ENCODE assay signal across 14 cellular contexts in genomic region chr1:31503581-31503980, GRCh38.
A peak's percentile ranks its signal among the peaks of the same experiment; 100 is the strongest.
DNase-seq lines count a peak whose midpoint lies in the region; ATAC-seq and TF ChIP-seq lines count a peak whose summit lies in the region.
"Had no signal": no experiment of that assay in that cellular context is flagged by ENCODE, and none has a peak within 500 bp of the region (broad histone marks: within the 10 kb centered on the region; RNA-seq: fewer than 3 reads in every experiment).

No MANE protein-coding gene starts in this region.

- H3K4me3 ChIP-seq in right atrium auricular region (no peak overlapping the region), heart left ventricle (no peak overlapping the region), WERI-Rb-1 (ENCODE audit: low read depth, low read length) (no peak overlapping the region), breast epithelium (no peak overlapping the region)
- H3K4me3 ChIP-seq: A549, PC-9, SJCRH30 had no signal

- no peaks in the 10 kb centered on the region for H3K36me3 ChIP-seq in right atrium auricular region
- no peaks in the 10 kb centered on the region for H3K36me3 ChIP-seq in heart left ventricle
- no peaks in the 10 kb centered on the region for H3K36me3 ChIP-seq in WERI-Rb-1
- no peaks in the 10 kb centered on the region for H3K36me3 ChIP-seq in breast epithelium
- H3K36me3 ChIP-seq: SJCRH30 had no signal

- DNase-seq in right atrium auricular region (ENCODE audit: low spot score) (peak; percentile 32), heart left ventricle (no peak), WERI-Rb-1 (peak; percentile 43), left colon (no peak), globus pallidus (ENCODE audit: low spot score) (no peak), breast epithelium (ENCODE audit: low spot score in 2 of 2) (no peak), HCEC 1CT (no peak)
- DNase-seq: NCI-H187, NCI-H345, NCI-H526 treated with DMSO at 0.1 percent for 48 hours, SJCRH30 had no signal

- H3K27me3 ChIP-seq in right atrium auricular region: no peaks in the 10 kb centered on the region
- peaks cover 0 to 20% (median 4%) of the 10 kb centered on the region in 9 donors for H3K27me3 ChIP-seq in heart left ventricle
- no peaks in the 10 kb centered on the region for H3K27me3 ChIP-seq in WERI-Rb-1 (ENCODE audit: insufficient read depth, low read depth, severe bottlenecking)
- H3K27me3 ChIP-seq in breast epithelium: no peaks in the 10 kb centered on the region

- TF ChIP-seq CTCF in right atrium auricular region (IDR thresholded peaks at IDR 0.05): no peak
- no peak for TF ChIP-seq CTCF in heart left ventricle (IDR thresholded peaks at IDR 0.05)
- TF ChIP-seq CTCF in WERI-Rb-1 (IDR thresholded peaks at IDR 0.05; ENCODE audit: low read depth, low read length): no peak
- no peak for TF ChIP-seq CTCF in breast epithelium (IDR thresholded peaks at IDR 0.05)

- 43 to 69% (median 52%) methylated on average over 2 to 5 of the region's 5 CpGs for WGBS in heart left ventricle, 4 donors

- H3K9me3 ChIP-seq in right atrium auricular region (no peaks in the 10 kb centered on the region), heart left ventricle (no peaks in the 10 kb centered on the region), WERI-Rb-1 (ENCODE audit: severe bottlenecking) (no peaks in the 10 kb centered on the region), breast epithelium (no peaks in the 10 kb centered on the region)
- H3K9me3 ChIP-seq: A549, SJCRH30 had no signal

- intact Hi-C loops in heart left ventricle (cut with DNase I): no loop called here
- intact Hi-C loops in left colon (cut with DNase I, micrococcal nuclease): no loop called here
- intact Hi-C loops in breast epithelium (cut with DNase I; ENCODE audit: low total_unique reads): no loop called here

- no peak for TF ChIP-seq POLR2A in heart left ventricle (IDR thresholded peaks at IDR 0.05)
- TF ChIP-seq POLR2A in breast epithelium (IDR thresholded peaks at IDR 0.05): no peak

- H3K4me1 ChIP-seq in right atrium auricular region (no peaks in the 10 kb centered on the region), heart left ventricle (peaks cover 0 to 3% (median 0%) of the 10 kb centered on the region in 12 donors), breast epithelium (no peaks in the 10 kb centered on the region)
- H3K4me1 ChIP-seq: A549 had no signal

- no peak overlapping the region for H3K27ac ChIP-seq in right atrium auricular region
- H3K27ac ChIP-seq in heart left ventricle: no peak overlapping the region
- no peak overlapping the region for H3K27ac ChIP-seq in WERI-Rb-1
- H3K27ac ChIP-seq in breast epithelium: no peak overlapping the region
- H3K27ac ChIP-seq: A549, C4-2B, PC-9, SJCRH30 had no signal

- ATAC-seq in heart left ventricle (no peak), left colon (peak; percentile 3)
- ATAC-seq: A549 had no signal

Comparison
In these comparisons a context has a peak if more than half of its experiments do, and no peak if none do; other contexts are left out.
1. DNase-seq: peak in right atrium auricular region (single experiment) and WERI-Rb-1 (single experiment); none in heart left ventricle (0 of 5), left colon (0 of 2), globus pallidus (single experiment), breast epithelium (0 of 2) and HCEC 1CT (single experiment).